Comparison of ENCODE assay signal across 17 cellular contexts in genomic region chr15:59701880-59702279, GRCh38.
"Had no signal": no experiment of that assay in that cellular context is flagged by ENCODE, and none has a peak within 500 bp of the region (broad histone marks: within the 10 kb centered on the region; RNA-seq: fewer than 3 reads in every experiment).

No MANE protein-coding gene starts in this region.

- H3K4me1 Mint-ChIP-seq: activated CD4-positive, alpha-beta T cell treated with anti-CD3 and anti-CD28 coated beads, Interleukin-2, amount 10 ng/mL, durations not matched to agents 7 days and 5 days; naive thymus-derived CD8-positive, alpha-beta T cell; stimulated activated naive CD8-positive, alpha-beta T cell treated with anti-CD3 and anti-CD28 coated beads, Interleukin-15, amount 100 ng/mL, for 72 hours had no signal

- H3K27ac Mint-ChIP-seq: activated CD4-positive, alpha-beta T cell treated with anti-CD3 and anti-CD28 coated beads, Interleukin-2, amount 10 ng/mL, durations not matched to agents 7 days and 5 days; activated T-helper 1 cell treated with anti-CD3 and anti-CD28 coated beads, Interleukin-12 subunit alpha, Interleukin-12 subunit beta, Interleukin-2, Interleukin-4 antibody, amounts not matched to agents 30 ng/mL and 10 ng/mL and 1 ng/mL, durations not matched to agents 14 hours and 24 hours and 36 hours; dendritic cell treated with granulocyte-macrophage colony-stimulating factor and Interleukin-4, amounts not matched to agents 40 ng/mL and 50 ng/mL, for 4 days; memory B cell; naive thymus-derived CD8-positive, alpha-beta T cell; stimulated activated naive CD8-positive, alpha-beta T cell treated with anti-CD3 and anti-CD28 coated beads, Interleukin-15, amount 100 ng/mL, for 72 hours; type B pancreatic cell had no signal

- H3K9me3 Mint-ChIP-seq: activated CD4-positive, alpha-beta T cell treated with anti-CD3 and anti-CD28 coated beads, Interleukin-2, amount 10 ng/mL, durations not matched to agents 7 days and 5 days; activated T-helper 1 cell treated with anti-CD3 and anti-CD28 coated beads, Interleukin-12 subunit alpha, Interleukin-12 subunit beta, Interleukin-2, Interleukin-4 antibody, amounts not matched to agents 30 ng/mL and 10 ng/mL and 1 ng/mL, durations not matched to agents 14 hours and 24 hours and 36 hours; dendritic cell treated with granulocyte-macrophage colony-stimulating factor and Interleukin-4, amounts not matched to agents 40 ng/mL and 50 ng/mL, for 4 days; memory B cell; naive thymus-derived CD8-positive, alpha-beta T cell; stimulated activated naive CD8-positive, alpha-beta T cell treated with anti-CD3 and anti-CD28 coated beads, Interleukin-15, amount 100 ng/mL, for 72 hours; type B pancreatic cell had no signal

- H3K27me3 Mint-ChIP-seq: dendritic cell treated with granulocyte-macrophage colony-stimulating factor and Interleukin-4, amounts not matched to agents 40 ng/mL and 50 ng/mL, for 4 days; stimulated activated naive CD8-positive, alpha-beta T cell treated with anti-CD3 and anti-CD28 coated beads, Interleukin-15, amount 100 ng/mL, for 72 hours had no signal

- H3K4me3 ChIP-seq: ascending aorta, breast epithelium, hepatocyte, sigmoid colon, spleen had no signal

- H3K36me3 Mint-ChIP-seq: memory B cell; naive thymus-derived CD8-positive, alpha-beta T cell; type B pancreatic cell had no signal

- DNase-seq: activated CD4-positive, alpha-beta T cell treated with anti-CD3 and anti-CD28 coated beads, Interleukin-2, amount 10 ng/mL, durations not matched to agents 7 days and 5 days; activated CD4-positive, CD25-positive, alpha-beta regulatory T cell; activated naive CD4-positive, alpha-beta T cell treated with Interleukin-2 at 50 U/mL for 16 hours; cerebellar nuclear complex; kidney glomerular epithelial cell; left ventricle myocardium superior; naive thymus-derived CD8-positive, alpha-beta T cell; sigmoid colon; spleen; stimulated activated naive CD8-positive, alpha-beta T cell treated with anti-CD3 and anti-CD28 coated beads, Interleukin-15, amount 100 ng/mL, for 72 hours had no signal

- H3K4me3 Mint-ChIP-seq: activated CD4-positive, alpha-beta T cell treated with anti-CD3 and anti-CD28 coated beads, Interleukin-2, amount 10 ng/mL, durations not matched to agents 7 days and 5 days; activated T-helper 1 cell treated with anti-CD3 and anti-CD28 coated beads, Interleukin-12 subunit alpha, Interleukin-12 subunit beta, Interleukin-2, Interleukin-4 antibody, amounts not matched to agents 30 ng/mL and 10 ng/mL and 1 ng/mL, durations not matched to agents 14 hours and 24 hours and 36 hours; dendritic cell treated with granulocyte-macrophage colony-stimulating factor and Interleukin-4, amounts not matched to agents 40 ng/mL and 50 ng/mL, for 4 days; memory B cell; naive thymus-derived CD8-positive, alpha-beta T cell; stimulated activated naive CD8-positive, alpha-beta T cell treated with anti-CD3 and anti-CD28 coated beads, Interleukin-15, amount 100 ng/mL, for 72 hours; type B pancreatic cell had no signal

- ATAC-seq: left ventricle myocardium superior; naive thymus-derived CD8-positive, alpha-beta T cell; stimulated activated naive CD8-positive, alpha-beta T cell treated with anti-CD3 and anti-CD28 coated beads, Interleukin-15, amount 100 ng/mL, for 72 hours had no signal
